ENCODE assay signal across 13 cellular contexts in the genomic region with DNA sequence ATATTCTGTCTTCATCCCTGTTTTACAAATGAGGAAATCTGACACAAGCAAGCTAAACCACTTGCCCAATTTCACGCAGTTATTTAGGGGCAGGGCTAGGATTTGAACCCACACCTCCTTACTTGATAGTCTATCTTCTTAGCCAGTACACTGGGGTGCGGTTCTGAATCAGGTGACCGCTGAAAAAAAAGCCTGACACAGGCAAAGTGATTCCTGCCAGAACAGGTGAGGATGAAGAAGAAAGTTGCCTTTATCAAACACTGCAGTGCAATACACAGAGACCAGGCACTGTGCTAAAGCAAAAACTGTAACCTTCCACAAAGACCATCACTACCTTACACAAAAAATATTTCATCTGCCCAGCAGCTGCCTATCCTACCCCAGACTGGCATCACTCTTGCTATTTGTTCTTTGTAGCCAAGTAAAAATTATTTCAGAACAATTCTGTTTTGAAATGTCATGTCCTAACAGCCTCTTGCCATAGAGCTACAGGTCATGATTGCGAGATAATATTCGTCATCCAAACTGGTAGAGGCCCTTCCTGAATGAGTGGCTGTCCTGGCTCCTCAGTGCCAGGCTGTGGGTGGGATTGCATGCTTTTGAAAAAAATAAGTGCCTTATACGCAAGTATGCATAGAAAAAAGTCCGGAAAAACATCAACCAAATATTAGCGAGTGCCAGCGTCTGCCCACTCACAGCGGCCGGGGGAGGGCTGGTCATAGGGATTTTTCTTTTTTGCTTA.
DNase-seq lines count a peak whose midpoint lies in the region; ATAC-seq and TF ChIP-seq lines count a peak whose summit lies in the region.
"Had no signal": no experiment of that assay in that cellular context is flagged by ENCODE, and none has a peak within 500 bp of the region (broad histone marks: within the 10 kb centered on the region; RNA-seq: fewer than 3 reads in every experiment).

No MANE protein-coding gene starts in this region.

- no peaks in the 10 kb centered on the region for H3K36me3 Mint-ChIP-seq in stimulated activated memory B cell treated with anti-CD40 and anti-IgM and Interleukin-4, amounts not matched to agents 10 μg/mL and 1 μg/mL and 100 μg/mL, for 72 hours
- no peaks in the 10 kb centered on the region for H3K36me3 Mint-ChIP-seq in naive thymus-derived CD8-positive, alpha-beta T cell
- H3K36me3 Mint-ChIP-seq in activated T-helper 17 cell treated with anti-CD3 and anti-CD28 coated beads, Interleukin-2, amount 50 U/mL, for 72 hours (ENCODE audit: low read depth): no peaks in the 10 kb centered on the region
- H3K36me3 Mint-ChIP-seq: naive thymus-derived CD4-positive, alpha-beta T cell had no signal

- H3K9me3 ChIP-seq in heart left ventricle: no peaks in the 10 kb centered on the region

- no peak for TF ChIP-seq POLR2A in heart left ventricle (IDR thresholded peaks at IDR 0.05)

- H3K9me3 Mint-ChIP-seq in stimulated activated memory B cell treated with anti-CD40 and anti-IgM and Interleukin-4, amounts not matched to agents 10 μg/mL and 1 μg/mL and 100 μg/mL, for 72 hours: no peaks in the 10 kb centered on the region
- H3K9me3 Mint-ChIP-seq in naive thymus-derived CD8-positive, alpha-beta T cell: no peaks in the 10 kb centered on the region
- no peaks in the 10 kb centered on the region for H3K9me3 Mint-ChIP-seq in activated T-helper 17 cell treated with anti-CD3 and anti-CD28 coated beads, Interleukin-2, amount 50 U/mL, for 72 hours
- H3K9me3 Mint-ChIP-seq: activated CD4-positive, alpha-beta T cell treated with anti-CD3 and anti-CD28 coated beads, Interleukin-2, amount 10 ng/mL, durations not matched to agents 24 days and 14 days; activated T-cell treated with anti-CD3 and anti-CD28 coated beads, Interleukin-2, amount 50 U/mL, for 72 hours; naive thymus-derived CD4-positive, alpha-beta T cell had no signal

- no peaks in the 10 kb centered on the region for H3K27me3 ChIP-seq in heart left ventricle

- POLR2A ChIA-PET in naive thymus-derived CD8-positive, alpha-beta T cell (lab: Charles Lee): no interaction called here

- peaks cover 13% of the 10 kb centered on the region for H3K27me3 Mint-ChIP-seq in stimulated activated memory B cell treated with anti-CD40 and anti-IgM and Interleukin-4, amounts not matched to agents 10 μg/mL and 1 μg/mL and 100 μg/mL, for 72 hours
- peaks cover 5 to 9% (median 6%) of the 10 kb centered on the region in 5 donors for H3K27me3 Mint-ChIP-seq in naive thymus-derived CD8-positive, alpha-beta T cell
- peaks cover 8% of the 10 kb centered on the region for H3K27me3 Mint-ChIP-seq in activated T-helper 17 cell treated with anti-CD3 and anti-CD28 coated beads, Interleukin-2, amount 50 U/mL, for 72 hours
- H3K27me3 Mint-ChIP-seq: activated CD4-positive, alpha-beta T cell treated with anti-CD3 and anti-CD28 coated beads, Interleukin-2, amount 10 ng/mL, durations not matched to agents 24 days and 14 days had no signal

- peak overlapping the region; percentile 37 to 97 (median 90) for H3K27ac ChIP-seq in heart left ventricle

- H3K4me3 ChIP-seq in heart left ventricle: no peak overlapping the region
- H3K4me3 ChIP-seq: smooth muscle cell had no signal

- TF ChIP-seq CTCF in heart left ventricle (IDR thresholded peaks at IDR 0.05) (no peak), omental fat pad (IDR thresholded peaks at IDR 0.05) (no peak)

- DNase-seq in heart left ventricle (no peak), Right ventricle myocardium superior (no peak), dermis blood vessel endothelial cell (peak; percentile 21), omental fat pad (ENCODE audit: low spot score) (no peak), DMS114 treated with DMSO at 0.1 percent for 48 hours (lab: John Stamatoyannopoulos, UW; ENCODE audit: unreplicated experiment) (no peak)
- no peak for DNase-seq in naive thymus-derived CD8-positive, alpha-beta T cell
- DNase-seq: activated CD4-positive, alpha-beta T cell treated with anti-CD3 and anti-CD28 coated beads, Interleukin-2, amount 10 ng/mL, durations not matched to agents 24 days and 14 days; activated T-cell treated with anti-CD3 and anti-CD28 coated beads, Interleukin-2, amount 50 U/mL, for 72 hours; kidney; naive thymus-derived CD4-positive, alpha-beta T cell had no signal

- no peaks in the 10 kb centered on the region for H3K4me1 Mint-ChIP-seq in stimulated activated memory B cell treated with anti-CD40 and anti-IgM and Interleukin-4, amounts not matched to agents 10 μg/mL and 1 μg/mL and 100 μg/mL, for 72 hours
- H3K4me1 Mint-ChIP-seq in naive thymus-derived CD8-positive, alpha-beta T cell: no peaks in the 10 kb centered on the region
- H3K4me1 Mint-ChIP-seq in activated T-helper 17 cell treated with anti-CD3 and anti-CD28 coated beads, Interleukin-2, amount 50 U/mL, for 72 hours: no peaks in the 10 kb centered on the region
- H3K4me1 Mint-ChIP-seq: activated CD4-positive, alpha-beta T cell treated with anti-CD3 and anti-CD28 coated beads, Interleukin-2, amount 10 ng/mL, durations not matched to agents 24 days and 14 days; naive thymus-derived CD4-positive, alpha-beta T cell had no signal

- ATAC-seq in heart left ventricle (no peak), Right ventricle myocardium superior (ENCODE audit: poor library complexity) (no peak), omental fat pad (ENCODE audit: low FRiP score) (peak; percentile 55)
- no peak for ATAC-seq in stimulated activated memory B cell treated with anti-CD40 and anti-IgM and Interleukin-4, amounts not matched to agents 10 μg/mL and 1 μg/mL and 100 μg/mL, for 72 hours
- ATAC-seq in naive thymus-derived CD8-positive, alpha-beta T cell: no peak
- ATAC-seq in activated T-helper 17 cell treated with anti-CD3 and anti-CD28 coated beads, Interleukin-2, amount 50 U/mL, for 72 hours (replicated peaks): no peak
- ATAC-seq: activated T-cell treated with anti-CD3 and anti-CD28 coated beads, Interleukin-2, amount 50 U/mL, for 72 hours; naive thymus-derived CD4-positive, alpha-beta T cell had no signal

- intact Hi-C loops in heart left ventricle (cut with DNase I) (loop anchor here in 1 of 10 donors (2.0 kb wide), 1 partner anchor 141 kb away; no protein-coding TSS in a partner anchor), Right ventricle myocardium superior (cut with DNase I) (no loop called here)

- H3K4me1 ChIP-seq in heart left ventricle: peaks cover 3 to 65% (median 36%) of the 10 kb centered on the region in 12 donors

- WGBS in heart left ventricle, 4 donors: 69 to 81% (median 77%) methylated on average over 11 of the region's 11 CpGs

- H3K36me3 ChIP-seq in heart left ventricle: no peaks in the 10 kb centered on the region

- H3K27ac Mint-ChIP-seq in stimulated activated memory B cell treated with anti-CD40 and anti-IgM and Interleukin-4, amounts not matched to agents 10 μg/mL and 1 μg/mL and 100 μg/mL, for 72 hours: no peak overlapping the region
- H3K27ac Mint-ChIP-seq in naive thymus-derived CD8-positive, alpha-beta T cell: no peak overlapping the region
- no peak overlapping the region for H3K27ac Mint-ChIP-seq in activated T-helper 17 cell treated with anti-CD3 and anti-CD28 coated beads, Interleukin-2, amount 50 U/mL, for 72 hours
- H3K27ac Mint-ChIP-seq: activated CD4-positive, alpha-beta T cell treated with anti-CD3 and anti-CD28 coated beads, Interleukin-2, amount 10 ng/mL, durations not matched to agents 24 days and 14 days; activated T-cell treated with anti-CD3 and anti-CD28 coated beads, Interleukin-2, amount 50 U/mL, for 72 hours; naive thymus-derived CD4-positive, alpha-beta T cell had no signal

- no peak overlapping the region for H3K4me3 Mint-ChIP-seq in stimulated activated memory B cell treated with anti-CD40 and anti-IgM and Interleukin-4, amounts not matched to agents 10 μg/mL and 1 μg/mL and 100 μg/mL, for 72 hours
- no peak overlapping the region for H3K4me3 Mint-ChIP-seq in naive thymus-derived CD8-positive, alpha-beta T cell
- no peak overlapping the region for H3K4me3 Mint-ChIP-seq in activated T-helper 17 cell treated with anti-CD3 and anti-CD28 coated beads, Interleukin-2, amount 50 U/mL, for 72 hours
- H3K4me3 Mint-ChIP-seq: activated CD4-positive, alpha-beta T cell treated with anti-CD3 and anti-CD28 coated beads, Interleukin-2, amount 10 ng/mL, durations not matched to agents 24 days and 14 days; activated T-cell treated with anti-CD3 and anti-CD28 coated beads, Interleukin-2, amount 50 U/mL, for 72 hours; naive thymus-derived CD4-positive, alpha-beta T cell had no signal
